8 cellular contexts compared by ENCODE assay signal in genomic region chr17:72539981-72540897, GRCh38.
DNase-seq lines count a peak whose midpoint lies in the region; ATAC-seq and TF ChIP-seq lines count a peak whose summit lies in the region.

No MANE protein-coding gene starts in this region.

- H3K9me3 ChIP-seq in lung (ENCODE audit: control insufficient read depth in 2 of 2, insufficient read depth in 1 of 2, low read length in 1 of 2): peaks cover 0 to 2% of the 10 kb centered on the region in 2 donors

- H3K27ac ChIP-seq in lung (ENCODE audit: low read depth in 1 of 2, low read length in 1 of 2): no peak overlapping the region

- H3K4me3 ChIP-seq in lung: no peak overlapping the region

- DNase-seq in AML-193 (lab: John Stamatoyannopoulos, UW) (peak; percentile 26 to 31), NCI-H460 (ENCODE audit: extremely low read depth, low read depth) (peak; percentile 72), dermis microvascular lymphatic vessel endothelial cell (ENCODE audit: low read depth in 2 of 2) (peak; percentile 2 to 41), lung (ENCODE audit: low spot score) (peak; percentile 63)
- peak; percentile 24 to 54 for DNase-seq in activated CD4-positive, alpha-beta T cell treated with anti-CD3 and anti-CD28 coated beads, Interleukin-2, amount 50 U/mL, for 24 hours (ENCODE audit: low read depth in 1 of 2, low spot score in 1 of 2)
- peak; percentile 10 for DNase-seq in stimulated activated CD8-positive, alpha-beta memory T cell treated with anti-CD3 and anti-CD28 coated beads, Interleukin-12 subunit alpha, Interleukin-12 subunit beta, amount 100 ng/mL, for 4 hours (ENCODE audit: low read depth)

- no peaks in the 10 kb centered on the region for H3K27me3 ChIP-seq in lung (ENCODE audit: control insufficient read depth, insufficient read depth)

- H3K36me3 ChIP-seq in lung (ENCODE audit: control insufficient read depth in 2 of 2, insufficient read depth in 2 of 2, low read length in 2 of 2): no peaks in the 10 kb centered on the region

- peak; percentile 90 for TF ChIP-seq CTCF in lung (IDR thresholded peaks at IDR 0.05; ENCODE audit: control extremely low read depth, extremely low read depth)

- ATAC-seq in GM18909 (IDR thresholded peaks at IDR 0.05; ENCODE audit: poor library complexity, unreplicated experiment) (peak; percentile 92), HG03103 (IDR thresholded peaks at IDR 0.05; ENCODE audit: low read depth, unreplicated experiment) (peak; percentile 88), lung (ENCODE audit: insufficient read depth, low FRiP score) (peak; percentile 91)

- H3K4me1 ChIP-seq in lung (ENCODE audit: control insufficient read depth in 2 of 2, insufficient read depth in 2 of 2, low read length in 2 of 2): no peaks in the 10 kb centered on the region

- WGBS in lung, 2 donors: 10 to 23% methylated on average over 24 to 50 of the region's 50 CpGs

Comparison
In these comparisons a context has a peak if more than half of its experiments do, and no peak if none do; other contexts are left out.
1. DNase-seq: peak in every context shown above with its lines; median percentile 72 in NCI-H460; 63 in lung; 39 in activated CD4-positive, alpha-beta T cell treated with anti-CD3 and anti-CD28 coated beads, Interleukin-2, amount 50 U/mL, for 24 hours; 28 in AML-193; 22 in dermis microvascular lymphatic vessel endothelial cell; 10 in stimulated activated CD8-positive, alpha-beta memory T cell treated with anti-CD3 and anti-CD28 coated beads, Interleukin-12 subunit alpha, Interleukin-12 subunit beta, amount 100 ng/mL, for 4 hours.